In the genomic region with DNA sequence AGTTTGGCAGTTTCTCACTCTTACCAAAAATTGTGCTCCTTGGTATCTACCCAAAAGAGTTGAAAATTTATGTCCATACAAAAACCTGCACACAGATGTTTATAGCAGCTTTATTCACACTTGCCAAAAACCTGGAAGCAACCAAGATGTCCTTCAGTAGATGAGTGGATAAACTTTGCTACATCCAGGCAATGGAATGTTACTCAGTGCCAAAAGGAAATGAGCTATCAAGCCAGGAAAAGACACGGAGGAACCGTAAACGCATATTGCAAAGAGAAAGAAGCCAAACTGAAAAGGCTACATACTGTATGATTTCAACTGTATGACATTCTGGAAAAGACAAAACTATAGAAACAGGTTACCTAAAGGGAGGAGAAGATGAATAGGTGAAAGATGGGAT, we compare ENCODE assay signal across 22 cellular contexts. TPM values are rescaled to one million over a fixed set of nuclear protein-coding genes. Genes with fewer than 3 reads are reported as not detected.
DNase-seq lines count a peak whose midpoint lies in the region; ATAC-seq, FAIRE-seq and TF ChIP-seq lines count a peak whose summit lies in the region.
"Had no signal": no experiment of that assay in that cellular context is flagged by ENCODE, and none has a peak within 500 bp of the region (broad histone marks: within the 10 kb centered on the region; RNA-seq: fewer than 3 reads in every experiment).

No MANE protein-coding gene starts in this region.

- H3K4me1 ChIP-seq in body of pancreas = peaks cover 90% of the 10 kb centered on the region
- peaks cover 3% of the 10 kb centered on the region for H3K4me1 ChIP-seq in hepatocyte (ENCODE audit: insufficient read depth)

- no peak for TF ChIP-seq CTCF in body of pancreas (IDR thresholded peaks at IDR 0.05)
- no peak for TF ChIP-seq CTCF in hepatocyte (IDR thresholded peaks at IDR 0.05; ENCODE audit: poor library complexity)

- H3K36me3 ChIP-seq in body of pancreas (replicated peaks in 1 of 2; ENCODE audit: insufficient read depth in 1 of 2, low read depth in 2 of 2) (no peaks in the 10 kb centered on the region), hepatocyte (replicated peaks; ENCODE audit: insufficient read depth, low read depth) (no peaks in the 10 kb centered on the region)

- no peaks in the 10 kb centered on the region for H3K27me3 ChIP-seq in body of pancreas
- no peaks in the 10 kb centered on the region for H3K27me3 ChIP-seq in hepatocyte

- FAIRE-seq in HTR-8/SVneo (lab: Jason Lieb, UNC) = no peak
- FAIRE-seq: A549, GM12878, HepG2 had no signal

- no peaks in the 10 kb centered on the region for H3K9me2 ChIP-seq in hepatocyte (replicated peaks; ENCODE audit: insufficient read depth)

- H3K4me3 ChIP-seq in body of pancreas (no peak overlapping the region), hepatocyte (no peak overlapping the region)
- H3K4me3 ChIP-seq: A549, GM12878, GM23338 had no signal

- no peaks in the 10 kb centered on the region for H3K36me3 Mint-ChIP-seq in activated naive CD8-positive, alpha-beta T cell treated with anti-CD3 and anti-CD28 coated beads, Interleukin-2, amount 50 U/mL, for 24 hours (ENCODE audit: low read depth)

- intact Hi-C loops in body of pancreas (cut with DNase I) = no loop called here

- H3K27ac Mint-ChIP-seq in activated naive CD8-positive, alpha-beta T cell treated with anti-CD3 and anti-CD28 coated beads, Interleukin-2, amount 50 U/mL, for 24 hours = no peak overlapping the region
- H3K27ac Mint-ChIP-seq: GM23338 had no signal

- peaks cover 28% of the 10 kb centered on the region for H3K4me1 Mint-ChIP-seq in activated naive CD8-positive, alpha-beta T cell treated with anti-CD3 and anti-CD28 coated beads, Interleukin-2, amount 50 U/mL, for 24 hours

- H3K4me2 ChIP-seq in hepatocyte = no peak overlapping the region
- H3K4me2 ChIP-seq: A549, GM23338 had no signal

- WGBS in body of pancreas, 2 donors = 10% methylated on average over 3 of the region's 3 CpGs
- 86% methylated on average over 3 of the region's 3 CpGs for WGBS in hepatocyte (ENCODE audit: low lambda C conversion rate, missing lambda C conversion rate)

- peak; percentile 55 for DNase-seq in A172 (ENCODE audit: low spot score)
- DNase-seq in NCI-H226 = peak; percentile 44
- DNase-seq in body of pancreas = no peak
- DNase-seq in hepatocyte (ENCODE audit: low spot score) = no peak
- DNase-seq in HTR-8/SVneo (ENCODE audit: insufficient read length, low spot score) = no peak
- DNase-seq in activated naive CD8-positive, alpha-beta T cell treated with anti-CD3 and anti-CD28 coated beads, Interleukin-2, amount 50 U/mL, for 24 hours = no peak
- DNase-seq: C1 segment of cervical spinal cord, DND-41, GDM1, KG1, NCI-H1436, NCI-H2029, NCI-H2171 treated with DMSO at 0.1 percent for 48 hours, NCI-H510A, NCI-H82 had no signal

- H3K9me3 ChIP-seq in body of pancreas (no peaks in the 10 kb centered on the region), hepatocyte (ENCODE audit: low read depth) (no peaks in the 10 kb centered on the region)
- H3K9me3 ChIP-seq: A549 had no signal

- no peaks in the 10 kb centered on the region for H3K9me3 Mint-ChIP-seq in activated naive CD8-positive, alpha-beta T cell treated with anti-CD3 and anti-CD28 coated beads, Interleukin-2, amount 50 U/mL, for 24 hours
- H3K9me3 Mint-ChIP-seq: GM23338 had no signal

- H4K20me1 ChIP-seq in hepatocyte (ENCODE audit: insufficient read depth, poor library complexity, severe bottlenecking) = no peaks in the 10 kb centered on the region

- H3K79me2 ChIP-seq in hepatocyte = no peaks in the 10 kb centered on the region

- H2AFZ ChIP-seq in hepatocyte = no peak overlapping the region
- H2AFZ ChIP-seq: GM23338 had no signal

- H3K27ac ChIP-seq in body of pancreas (peak overlapping the region; percentile 83 to 86 (median 84)), hepatocyte (peak overlapping the region; percentile 74)
- H3K27ac ChIP-seq: A549 had no signal

- no peak overlapping the region for H3K4me3 Mint-ChIP-seq in activated naive CD8-positive, alpha-beta T cell treated with anti-CD3 and anti-CD28 coated beads, Interleukin-2, amount 50 U/mL, for 24 hours
- H3K4me3 Mint-ChIP-seq: GM23338 had no signal

- ATAC-seq in body of pancreas = no peak
- ATAC-seq in activated naive CD8-positive, alpha-beta T cell treated with anti-CD3 and anti-CD28 coated beads, Interleukin-2, amount 50 U/mL, for 24 hours = no peak
- no peak for ATAC-seq in HG03571 (IDR thresholded peaks at IDR 0.05; ENCODE audit: unreplicated experiment)
- no peak for ATAC-seq in esophagus mucosa
- ATAC-seq: GM23338, Right ventricle myocardium inferior had no signal

- no peak for TF ChIP-seq POLR2A in body of pancreas (IDR thresholded peaks at IDR 0.05)

- H3K27me3 Mint-ChIP-seq in activated naive CD8-positive, alpha-beta T cell treated with anti-CD3 and anti-CD28 coated beads, Interleukin-2, amount 50 U/mL, for 24 hours = peaks cover 15% of the 10 kb centered on the region

RNA-seq across cellular contexts. Expression of a gene that starts 36.1 kb away (rescaled TPM):
- 0.43 and 0.91 TPM in 2 replicates for total RNA-seq in A172 (2014; rRNA removed; shearing (Covaris generic))
- total RNA-seq in body of pancreas (10 to 100 TPM; 16.2 to 27.5 TPM), hepatocyte (0.40 and 1.1 TPM in 2 replicates), esophagus mucosa (0.20 TPM)
- polyA plus RNA-seq in hepatocyte = 0.81 and 1.1 TPM in 2 replicates
- total RNA-seq: HepG2 had no signal
- polyA plus RNA-seq: A549 had no signal

Comparison
In these comparisons a context has a peak if more than half of its experiments do, and no peak if none do; other contexts are left out.
1. DNase-seq: peak in A172 (single experiment) and NCI-H226 (single experiment); none in body of pancreas (0 of 4), hepatocyte (single experiment), HTR-8/SVneo (single experiment) and activated naive CD8-positive, alpha-beta T cell treated with anti-CD3 and anti-CD28 coated beads, Interleukin-2, amount 50 U/mL, for 24 hours (single experiment).